ENCODE assay signal across 16 cellular contexts in genomic region chrX:40081679-40082068, GRCh38. TPM values are rescaled to one million over a fixed set of nuclear protein-coding genes. Genes with fewer than 3 reads are reported as not detected.
DNase-seq lines count a peak whose midpoint lies in the region; ATAC-seq and TF ChIP-seq lines count a peak whose summit lies in the region.
"Had no signal": no experiment of that assay in that cellular context is flagged by ENCODE, and none has a peak within 500 bp of the region (broad histone marks: within the 10 kb centered on the region; RNA-seq: fewer than 3 reads in every experiment).

No MANE protein-coding gene starts in this region.

- ATAC-seq in GM23338, result no peak
- ATAC-seq in naive thymus-derived CD4-positive, alpha-beta T cell, result no peak
- ATAC-seq: natural killer cell had no signal

- CTCF ChIA-PET in naive thymus-derived CD4-positive, alpha-beta T cell (lab: Charles Lee), result no interaction called here

- H3F3A ChIP-seq in GM23338 (replicated peaks; ENCODE audit: low read depth), result no peaks in the 10 kb centered on the region

- no peaks in the 10 kb centered on the region; the same call in 2 of the 3 replicates for H3K9me3 Mint-ChIP-seq in GM23338
- no peaks in the 10 kb centered on the region for H3K9me3 Mint-ChIP-seq in dendritic cell treated with granulocyte-macrophage colony-stimulating factor and Interleukin-4, amounts not matched to agents 40 ng/mL and 50 ng/mL, for 4 days
- peaks cover 0 to 3% (median 0%) of the 10 kb centered on the region in 11 donors for H3K9me3 Mint-ChIP-seq in naive thymus-derived CD4-positive, alpha-beta T cell
- H3K9me3 Mint-ChIP-seq: natural killer cell had no signal

- intact Hi-C loops in dendritic cell treated with granulocyte-macrophage colony-stimulating factor and Interleukin-4, amounts not matched to agents 40 ng/mL and 50 ng/mL, for 4 days (cut with micrococcal nuclease), result no loop called here
- intact Hi-C loops in naive thymus-derived CD4-positive, alpha-beta T cell (cut with micrococcal nuclease), result loop anchor here in 1 of 2 donors (2.0 kb wide), 1 partner anchor 15 kb away; no protein-coding TSS in a partner anchor
- intact Hi-C loops in posterior vena cava (cut with DNase I), result loop anchor here in 1 of 2 donors (10.0 kb wide), 1 partner anchor 347 kb away; no protein-coding TSS in a partner anchor

- peaks cover 37% of the 10 kb centered on the region for H3K27me3 Mint-ChIP-seq in GM23338 (ENCODE audit: insufficient read depth, low read depth, poor library complexity)
- H3K27me3 Mint-ChIP-seq in dendritic cell treated with granulocyte-macrophage colony-stimulating factor and Interleukin-4, amounts not matched to agents 40 ng/mL and 50 ng/mL, for 4 days, result peaks cover 11% of the 10 kb centered on the region
- no peaks in the 10 kb centered on the region for H3K27me3 Mint-ChIP-seq in naive thymus-derived CD4-positive, alpha-beta T cell

- peaks cover 69% of the 10 kb centered on the region for H3K4me1 Mint-ChIP-seq in GM23338
- peaks cover 68% of the 10 kb centered on the region for H3K4me1 Mint-ChIP-seq in dendritic cell treated with granulocyte-macrophage colony-stimulating factor and Interleukin-4, amounts not matched to agents 40 ng/mL and 50 ng/mL, for 4 days (ENCODE audit: low read depth)
- peaks cover 12 to 71% (median 50%) of the 10 kb centered on the region in 7 donors for H3K4me1 Mint-ChIP-seq in naive thymus-derived CD4-positive, alpha-beta T cell

- TF ChIP-seq CTCF in GM23338 (conservative IDR thresholded peaks at IDR 0.05; ENCODE audit: low read depth in 2 of 2), result no peak

- H3K36me3 ChIP-seq in GM23338 (ENCODE audit: insufficient read depth), result no peaks in the 10 kb centered on the region
- peaks cover 0 to 13% (median 0%) of the 10 kb centered on the region in 3 experiments for H3K36me3 ChIP-seq in naive thymus-derived CD4-positive, alpha-beta T cell (ENCODE audit: control insufficient read depth in 2 of 3, insufficient read depth in 3 of 3, low read length in 3 of 3)
- H3K36me3 ChIP-seq: upper lobe of left lung had no signal

- H3K9me2 ChIP-seq in GM23338 (ENCODE audit: insufficient read depth), result no peaks in the 10 kb centered on the region

- no peak overlapping the region for H3K27ac ChIP-seq in GM23338 (ENCODE audit: low read depth)
- H3K27ac ChIP-seq in naive thymus-derived CD4-positive, alpha-beta T cell (ENCODE audit: low read depth, low read length), result no peak overlapping the region
- H3K27ac ChIP-seq: SJSA1, upper lobe of left lung had no signal

- 0 out of 2 replicates have a peak overlapping the region, but pooled peaks have one; percentile 32 for H3K4me3 ChIP-seq in GM23338
- H3K4me3 ChIP-seq in naive thymus-derived CD4-positive, alpha-beta T cell (ENCODE audit: low read length), result no peak overlapping the region
- H3K4me3 ChIP-seq: SJSA1, upper lobe of left lung had no signal

- H3K36me3 Mint-ChIP-seq in GM23338 (ENCODE audit: low read depth), result peaks cover 20% of the 10 kb centered on the region
- H3K36me3 Mint-ChIP-seq in dendritic cell treated with granulocyte-macrophage colony-stimulating factor and Interleukin-4, amounts not matched to agents 40 ng/mL and 50 ng/mL, for 4 days (ENCODE audit: low read depth), result peaks cover 20% of the 10 kb centered on the region
- peaks cover 0 to under 1% (median 0%) of the 10 kb centered on the region in 5 donors for H3K36me3 Mint-ChIP-seq in naive thymus-derived CD4-positive, alpha-beta T cell
- H3K36me3 Mint-ChIP-seq: natural killer cell had no signal

- H2AFZ ChIP-seq in GM23338, result no peak overlapping the region

- peak overlapping the region; percentile 66 for H3K4me2 ChIP-seq in GM23338

- H3K27ac Mint-ChIP-seq in GM23338, result no peak overlapping the region
- H3K27ac Mint-ChIP-seq in dendritic cell treated with granulocyte-macrophage colony-stimulating factor and Interleukin-4, amounts not matched to agents 40 ng/mL and 50 ng/mL, for 4 days, result peak overlapping the region; percentile 35
- H3K27ac Mint-ChIP-seq in naive thymus-derived CD4-positive, alpha-beta T cell, result peak overlapping the region in 3 of 9 donors; percentile 5 to 90 (median 59)
- H3K27ac Mint-ChIP-seq: natural killer cell had no signal

- peaks cover 30% of the 10 kb centered on the region for H3K27me3 ChIP-seq in GM23338 (ENCODE audit: insufficient read depth)
- H3K27me3 ChIP-seq in naive thymus-derived CD4-positive, alpha-beta T cell (ENCODE audit: control insufficient read depth in 2 of 2, insufficient read depth in 2 of 2, low read length in 2 of 2), result no peaks in the 10 kb centered on the region
- H3K27me3 ChIP-seq: SJSA1 had no signal

- POLR2A ChIA-PET in naive thymus-derived CD4-positive, alpha-beta T cell (lab: Charles Lee), result interaction anchor here (1.0 to 2.6 kb wide), 3 partner anchors 12 to 95 kb away, joined by 3 to 10 read pairs (median 4); partner anchors contain the start of gene BCOR

- peak overlapping the region; percentile 50 for H3K4me3 Mint-ChIP-seq in GM23338
- H3K4me3 Mint-ChIP-seq in dendritic cell treated with granulocyte-macrophage colony-stimulating factor and Interleukin-4, amounts not matched to agents 40 ng/mL and 50 ng/mL, for 4 days, result no peak overlapping the region
- peak overlapping the region in 7 of 10 donors; percentile 42 to 87 (median 45) for H3K4me3 Mint-ChIP-seq in naive thymus-derived CD4-positive, alpha-beta T cell

- peaks cover 91% of the 10 kb centered on the region for H3K79me2 ChIP-seq in GM23338 (replicated peaks; ENCODE audit: insufficient read depth)

- peaks cover 45% of the 10 kb centered on the region for H3K4me1 ChIP-seq in GM23338 (ENCODE audit: insufficient read depth)
- H3K4me1 ChIP-seq in naive thymus-derived CD4-positive, alpha-beta T cell (ENCODE audit: control insufficient read depth in 2 of 2, insufficient read depth in 2 of 2, low read length in 2 of 2), result peaks cover 5 to 29% of the 10 kb centered on the region in 2 donors

- H4K20me1 ChIP-seq in GM23338 (replicated peaks; ENCODE audit: insufficient read depth), result peaks cover 4% of the 10 kb centered on the region

- no peaks in the 10 kb centered on the region for H3K9me3 ChIP-seq in naive thymus-derived CD4-positive, alpha-beta T cell (ENCODE audit: control insufficient read depth in 2 of 3, low read length in 3 of 3)
- H3K9me3 ChIP-seq: SJSA1, upper lobe of left lung had no signal

- DNase-seq in DMS53 (lab: John Stamatoyannopoulos, UW), result peak; percentile 28
- no peak for DNase-seq in DMS53 treated with DMSO at 0.1 percent for 48 hours (lab: John Stamatoyannopoulos, UW; ENCODE audit: unreplicated experiment)
- DNase-seq in GM23338 (ENCODE audit: low spot score), result no peak
- no peak for DNase-seq in naive thymus-derived CD4-positive, alpha-beta T cell
- DNase-seq in cerebellar nuclear complex (lab: John Stamatoyannopoulos, UW), result no peak
- no peak for DNase-seq in mesenteric fat pad (ENCODE audit: low spot score)
- DNase-seq in posterior vena cava (ENCODE audit: low spot score), result no peak
- DNase-seq: foreskin melanocyte; natural killer cell; NCI-H1436; OCI-M1; stimulated activated naive CD4-positive, alpha-beta T cell; T1000; upper lobe of left lung had no signal

TF ChIP-seq in GM23338, 12 proteins besides CTCF, POLR2A, EP300 and RAD21:
- no peak for TF ChIP-seq EZH2phosphoT487 (IDR thresholded peaks at IDR 0.05; ENCODE audit: unreplicated experiment)
- no peak for TF ChIP-seq ZNF114 (CRISPR knock-in tag; IDR thresholded peaks at IDR 0.05)
- TF ChIP-seq STAT1 (IDR thresholded peaks at IDR 0.05; ENCODE audit: unreplicated experiment), result no peak

RNA-seq across cellular contexts. Expression of gene BCOR, which starts 16.1 kb away (rescaled TPM):
- 60.8 TPM in 2 replicates for total RNA-seq in GM23338 (2014; rRNA removed; shearing (Covaris generic))
- polyA plus RNA-seq in GM23338 (2016; fragmentation: Nextera tagmentation; extraction: Ambion mirVana), result 25.5 and 25.8 TPM in 2 replicates
- total RNA-seq in naive thymus-derived CD4-positive, alpha-beta T cell, result 10 to 100 TPM; 23.3 to 55.2 (median 43.3) TPM
- 1 to 10 TPM; 3.8 to 9.1 TPM for polyA plus RNA-seq in naive thymus-derived CD4-positive, alpha-beta T cell
- 20.5 TPM for total RNA-seq in mesenteric fat pad
- 10 to 100 TPM; 22.8 to 23.7 TPM for total RNA-seq in posterior vena cava
